Comparison of ENCODE assay signal across 32 cellular contexts in the genomic region with DNA sequence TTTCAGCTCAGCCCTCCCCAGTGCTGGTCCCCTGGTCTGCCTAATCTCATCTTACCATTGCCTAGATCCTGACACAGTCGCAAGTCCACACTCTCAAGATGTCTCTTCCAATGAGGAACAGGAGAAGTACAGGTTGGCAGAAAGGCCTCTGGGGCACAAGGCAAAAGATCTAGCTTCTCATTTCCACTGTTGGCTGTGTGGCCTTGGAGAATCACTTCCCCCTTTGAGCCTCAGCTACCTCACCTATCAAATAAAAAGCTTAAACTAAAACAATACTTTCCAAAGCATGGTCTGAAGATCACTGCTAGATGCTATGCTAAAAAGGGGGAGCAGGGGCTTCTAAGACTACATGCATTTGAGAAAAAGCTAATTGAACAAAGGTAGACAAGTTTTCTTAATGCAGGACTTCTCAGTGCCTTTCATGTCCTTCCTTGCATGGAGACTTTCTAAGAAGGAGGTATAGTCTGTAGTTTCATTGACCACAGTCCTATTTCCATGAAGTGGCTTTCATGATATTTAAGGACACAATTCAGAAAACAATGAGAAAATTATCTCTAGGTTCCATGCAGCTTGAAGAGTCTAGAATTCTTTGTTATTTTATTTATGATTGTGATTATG.
"Had no signal": no experiment of that assay in that cellular context is flagged by ENCODE, and none has a peak within 500 bp of the region (broad histone marks: within the 10 kb centered on the region; RNA-seq: fewer than 3 reads in every experiment).

No MANE protein-coding gene starts in this region.

- H3K4me3 Mint-ChIP-seq: activated B cell treated with CpG ODN at 0.5 μM for 24 hours; activated CD4-positive, alpha-beta memory T cell treated with anti-CD3 and anti-CD28 coated beads for 36 hours; activated CD4-positive, alpha-beta T cell treated with anti-CD3 and anti-CD28 coated beads, Interleukin-2, amount 10 ng/mL, durations not matched to agents 7 days and 5 days; activated naive CD8-positive, alpha-beta T cell treated with anti-CD3 and anti-CD28 coated beads, Interleukin-2, amount 50 U/mL, for 24 hours; activated T-cell treated with anti-CD3 and anti-CD28 coated beads, Interleukin-2, amount 50 U/mL, for 4 hours; central memory CD8-positive, alpha-beta T cell; IgD-negative memory B cell; T-helper 1 cell treated with Interleukin-12 subunit alpha and Interleukin-12 subunit beta and Interleukin-4 antibody, amounts not matched to agents 30 μg/mL and 1 μg/mL, for 36 hours had no signal

- FAIRE-seq: bronchial epithelial cell had no signal

- H3K9me3 ChIP-seq: ascending aorta, body of pancreas, MG63 had no signal

- DNase-seq: activated B cell treated with CpG ODN at 0.5 μM for 24 hours; activated CD4-positive, alpha-beta memory T cell treated with anti-CD3 and anti-CD28 coated beads for 36 hours; activated CD4-positive, alpha-beta T cell treated with anti-CD3 and anti-CD28 coated beads, Interleukin-2, amount 10 ng/mL, durations not matched to agents 7 days and 5 days; activated CD8-positive, alpha-beta memory T cell treated with anti-CD3 and anti-CD28 coated beads for 24 hours; activated effector memory CD4-positive, alpha-beta T cell treated with anti-CD3 and anti-CD28 coated beads, Interleukin-2, amount 50 U/mL, for 16 hours; activated naive CD4-positive, alpha-beta T cell treated with Interleukin-2 at 50 U/mL for 16 hours; activated naive CD8-positive, alpha-beta T cell treated with anti-CD3 and anti-CD28 coated beads, Interleukin-2, amount 50 U/mL, for 24 hours; activated T-cell treated with anti-CD3 and anti-CD28 coated beads, Interleukin-2, amount 50 U/mL, for 4 hours; amniotic stem cell; body of pancreas; MG63; NCI-H1092; NCI-H1417; NCI-H1694; NCI-H2029; NCI-H2107; NCI-H2171 treated with DMSO at 0.1 percent for 48 hours; NCI-H345; NCI-H510A; NCI-H526 treated with DMSO at 0.1 percent for 48 hours; NCI-H82; NK-92 treated with Interleukin-12 subunit alpha and Interleukin-12 subunit beta, amount 100 ng/mL, for 24 hours; SW 1271 had no signal

- H3K27me3 Mint-ChIP-seq: activated B cell treated with CpG ODN at 0.5 μM for 24 hours; activated naive CD8-positive, alpha-beta T cell treated with anti-CD3 and anti-CD28 coated beads, Interleukin-2, amount 50 U/mL, for 24 hours; central memory CD8-positive, alpha-beta T cell; IgD-negative memory B cell had no signal

- H3K4me3 ChIP-seq: ascending aorta, body of pancreas, MG63, SK-N-MC had no signal

- H3K27me3 ChIP-seq: ascending aorta, body of pancreas, MG63 had no signal

- H3K36me3 Mint-ChIP-seq: activated CD4-positive, alpha-beta memory T cell treated with anti-CD3 and anti-CD28 coated beads for 36 hours; activated naive CD4-positive, alpha-beta T cell treated with anti-CD3 and anti-CD28 coated beads, Interleukin-2, amount 50 U/mL, for 72 hours had no signal

- H3K9ac ChIP-seq: KMS-11 had no signal

- H3K4me1 ChIP-seq: ascending aorta, body of pancreas had no signal

- H3K4me1 Mint-ChIP-seq: activated B cell treated with CpG ODN at 0.5 μM for 24 hours; activated CD4-positive, alpha-beta T cell treated with anti-CD3 and anti-CD28 coated beads, Interleukin-2, amount 10 ng/mL, durations not matched to agents 7 days and 5 days; central memory CD8-positive, alpha-beta T cell; IgD-negative memory B cell had no signal

- H3K4me2 ChIP-seq: KMS-11 had no signal

- H3K27ac ChIP-seq: ascending aorta, body of pancreas, KMS-11, SK-N-MC had no signal

- ATAC-seq: activated naive CD8-positive, alpha-beta T cell treated with anti-CD3 and anti-CD28 coated beads, Interleukin-2, amount 50 U/mL, for 24 hours; activated T-cell treated with anti-CD3 and anti-CD28 coated beads, Interleukin-2, amount 50 U/mL, for 4 hours; body of pancreas; Right ventricle myocardium inferior had no signal

- H3K9me3 Mint-ChIP-seq: activated CD4-positive, alpha-beta memory T cell treated with anti-CD3 and anti-CD28 coated beads for 36 hours; activated naive CD4-positive, alpha-beta T cell treated with anti-CD3 and anti-CD28 coated beads, Interleukin-2, amount 50 U/mL, for 72 hours; activated naive CD8-positive, alpha-beta T cell treated with anti-CD3 and anti-CD28 coated beads, Interleukin-2, amount 50 U/mL, for 24 hours; activated T-cell treated with anti-CD3 and anti-CD28 coated beads, Interleukin-2, amount 50 U/mL, for 4 hours; central memory CD8-positive, alpha-beta T cell; IgD-negative memory B cell; T-helper 1 cell treated with Interleukin-12 subunit alpha and Interleukin-12 subunit beta and Interleukin-4 antibody, amounts not matched to agents 30 μg/mL and 1 μg/mL, for 36 hours had no signal

- H3K27ac Mint-ChIP-seq: activated B cell treated with CpG ODN at 0.5 μM for 24 hours; activated CD4-positive, alpha-beta memory T cell treated with anti-CD3 and anti-CD28 coated beads for 36 hours; activated CD4-positive, alpha-beta T cell treated with anti-CD3 and anti-CD28 coated beads, Interleukin-2, amount 10 ng/mL, durations not matched to agents 7 days and 5 days; activated naive CD4-positive, alpha-beta T cell treated with anti-CD3 and anti-CD28 coated beads, Interleukin-2, amount 50 U/mL, for 72 hours; activated naive CD8-positive, alpha-beta T cell treated with anti-CD3 and anti-CD28 coated beads, Interleukin-2, amount 50 U/mL, for 24 hours; IgD-negative memory B cell; T-helper 1 cell treated with Interleukin-12 subunit alpha and Interleukin-12 subunit beta and Interleukin-4 antibody, amounts not matched to agents 30 μg/mL and 1 μg/mL, for 36 hours had no signal

- H3K36me3 ChIP-seq: ascending aorta, MG63 had no signal
